Comparison of ENCODE assay signal across 1 cellular context in the genomic region with DNA sequence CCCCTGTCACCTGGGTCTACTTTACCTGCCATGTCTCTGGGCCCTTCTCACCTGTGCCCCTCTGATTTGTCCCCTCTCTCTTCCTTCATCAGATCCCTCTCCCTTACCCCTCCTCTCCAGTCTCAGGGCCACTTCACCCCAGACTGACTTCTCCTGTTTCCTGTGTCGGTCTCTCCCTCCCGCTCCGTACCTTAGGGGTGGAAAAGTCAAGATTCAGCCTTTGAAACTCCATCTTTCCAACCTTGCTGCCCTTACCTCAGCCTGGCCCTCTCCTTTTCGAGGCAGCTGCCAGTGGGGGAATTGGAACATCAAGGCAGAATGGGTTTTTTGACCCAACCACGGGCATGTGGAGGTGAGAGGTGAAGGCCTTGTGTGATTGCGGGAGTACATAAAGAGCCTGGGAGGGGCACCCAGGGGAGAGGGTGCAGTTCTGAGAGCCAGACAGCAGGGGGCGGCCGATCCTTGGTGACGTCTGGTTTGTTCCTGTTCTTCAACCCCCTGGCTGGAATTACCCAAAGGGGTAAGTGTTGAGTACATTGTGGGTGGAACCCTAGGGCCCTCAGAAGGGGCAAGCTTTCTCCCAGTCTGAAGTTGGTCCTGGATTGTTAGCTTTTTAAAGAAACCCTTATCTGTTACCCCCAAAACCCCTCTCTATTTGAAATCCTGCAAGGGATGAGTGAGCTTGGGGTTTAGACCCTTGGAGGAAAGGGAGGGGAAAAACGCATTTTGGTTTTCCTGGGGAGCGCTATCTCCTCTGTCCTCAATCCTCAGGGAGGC.
TF ChIP-seq lines count a peak whose summit lies in the region.

No MANE protein-coding gene starts in this region.

TF ChIP-seq in GM12878, 131 proteins besides CTCF, POLR2A, EP300 and RAD21 (continued from another document):
- TF ChIP-seq, protein P1, sequence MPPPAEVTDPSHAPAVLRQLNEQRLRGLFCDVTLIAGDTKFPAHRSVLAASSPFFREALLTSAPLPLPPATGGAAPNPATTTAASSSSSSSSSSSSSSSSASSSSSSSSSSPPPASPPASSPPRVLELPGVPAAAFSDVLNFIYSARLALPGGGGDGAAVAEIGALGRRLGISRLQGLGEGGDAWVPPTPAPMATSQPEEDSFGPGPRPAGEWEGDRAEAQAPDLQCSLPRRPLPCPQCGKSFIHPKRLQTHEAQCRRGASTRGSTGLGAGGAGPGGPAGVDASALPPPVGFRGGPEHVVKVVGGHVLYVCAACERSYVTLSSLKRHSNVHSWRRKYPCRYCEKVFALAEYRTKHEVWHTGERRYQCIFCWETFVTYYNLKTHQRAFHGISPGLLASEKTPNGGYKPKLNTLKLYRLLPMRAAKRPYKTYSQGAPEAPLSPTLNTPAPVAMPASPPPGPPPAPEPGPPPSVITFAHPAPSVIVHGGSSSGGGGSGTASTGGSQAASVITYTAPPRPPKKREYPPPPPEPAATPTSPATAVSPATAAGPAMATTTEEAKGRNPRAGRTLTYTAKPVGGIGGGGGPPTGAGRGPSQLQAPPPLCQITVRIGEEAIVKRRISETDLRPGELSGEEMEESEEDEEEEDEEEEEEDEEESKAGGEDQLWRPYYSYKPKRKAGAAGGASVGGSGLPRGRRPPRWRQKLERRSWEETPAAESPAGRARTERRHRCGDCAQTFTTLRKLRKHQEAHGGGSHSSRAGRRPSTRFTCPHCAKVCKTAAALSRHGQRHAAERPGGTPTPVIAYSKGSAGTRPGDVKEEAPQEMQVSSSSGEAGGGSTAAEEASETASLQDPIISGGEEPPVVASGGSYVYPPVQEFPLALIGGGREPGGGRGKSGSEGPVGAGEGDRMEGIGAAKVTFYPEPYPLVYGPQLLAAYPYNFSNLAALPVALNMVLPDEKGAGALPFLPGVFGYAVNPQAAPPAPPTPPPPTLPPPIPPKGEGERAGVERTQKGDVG (CRISPR knock-in tag; IDR thresholded peaks at IDR 0.05): no peak
- no peak for TF ChIP-seq ZNF207 (IDR thresholded peaks at IDR 0.05; ENCODE audit: borderline replicate concordance)
- TF ChIP-seq CREB1 (IDR thresholded peaks at IDR 0.05; ENCODE audit: low read depth): peak; percentile 78
- TF ChIP-seq, protein P2, sequence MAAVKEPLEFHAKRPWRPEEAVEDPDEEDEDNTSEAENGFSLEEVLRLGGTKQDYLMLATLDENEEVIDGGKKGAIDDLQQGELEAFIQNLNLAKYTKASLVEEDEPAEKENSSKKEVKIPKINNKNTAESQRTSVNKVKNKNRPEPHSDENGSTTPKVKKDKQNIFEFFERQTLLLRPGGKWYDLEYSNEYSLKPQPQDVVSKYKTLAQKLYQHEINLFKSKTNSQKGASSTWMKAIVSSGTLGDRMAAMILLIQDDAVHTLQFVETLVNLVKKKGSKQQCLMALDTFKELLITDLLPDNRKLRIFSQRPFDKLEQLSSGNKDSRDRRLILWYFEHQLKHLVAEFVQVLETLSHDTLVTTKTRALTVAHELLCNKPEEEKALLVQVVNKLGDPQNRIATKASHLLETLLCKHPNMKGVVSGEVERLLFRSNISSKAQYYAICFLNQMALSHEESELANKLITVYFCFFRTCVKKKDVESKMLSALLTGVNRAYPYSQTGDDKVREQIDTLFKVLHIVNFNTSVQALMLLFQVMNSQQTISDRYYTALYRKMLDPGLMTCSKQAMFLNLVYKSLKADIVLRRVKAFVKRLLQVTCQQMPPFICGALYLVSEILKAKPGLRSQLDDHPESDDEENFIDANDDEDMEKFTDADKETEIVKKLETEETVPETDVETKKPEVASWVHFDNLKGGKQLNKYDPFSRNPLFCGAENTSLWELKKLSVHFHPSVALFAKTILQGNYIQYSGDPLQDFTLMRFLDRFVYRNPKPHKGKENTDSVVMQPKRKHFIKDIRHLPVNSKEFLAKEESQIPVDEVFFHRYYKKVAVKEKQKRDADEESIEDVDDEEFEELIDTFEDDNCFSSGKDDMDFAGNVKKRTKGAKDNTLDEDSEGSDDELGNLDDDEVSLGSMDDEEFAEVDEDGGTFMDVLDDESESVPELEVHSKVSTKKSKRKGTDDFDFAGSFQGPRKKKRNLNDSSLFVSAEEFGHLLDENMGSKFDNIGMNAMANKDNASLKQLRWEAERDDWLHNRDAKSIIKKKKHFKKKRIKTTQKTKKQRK (IDR thresholded peaks at IDR 0.05; ENCODE audit: low read depth, low read length): no peak
- TF ChIP-seq SRF (IDR thresholded peaks at IDR 0.05; ENCODE audit: low read depth in 2 of 2, low read length in 2 of 2): no peak
- TF ChIP-seq RUNX3 (IDR thresholded peaks at IDR 0.05; ENCODE audit: low read length): no peak
- no peak for TF ChIP-seq EZH2 (IDR thresholded peaks at IDR 0.05; ENCODE audit: borderline replicate concordance, control insufficient read depth, low read depth, low read length)
- TF ChIP-seq SPI1 (IDR thresholded peaks at IDR 0.05; ENCODE audit: borderline replicate concordance, insufficient read depth, low read depth, low read length): no peak
- no peak for TF ChIP-seq TCF12 (IDR thresholded peaks at IDR 0.05; ENCODE audit: low read depth, low read length)
- no peak for TF ChIP-seq SUPT20H (IDR thresholded peaks at IDR 0.05; ENCODE audit: borderline replicate concordance, control insufficient read depth, low read depth, low read length)
- no peak for TF ChIP-seq NFYA (IDR thresholded peaks at IDR 0.05; ENCODE audit: borderline replicate concordance, low read depth, low read length)
- TF ChIP-seq CREM (IDR thresholded peaks at IDR 0.05; ENCODE audit: low read depth): peak; percentile 84
- TF ChIP-seq SIX5 (IDR thresholded peaks at IDR 0.05; ENCODE audit: low read depth, low read length, severe bottlenecking): no peak
- no peak for TF ChIP-seq DPF2 (IDR thresholded peaks at IDR 0.05)
- no peak for TF ChIP-seq MTA2 (IDR thresholded peaks at IDR 0.05; ENCODE audit: low read depth)
- TF ChIP-seq ETV6 (conservative IDR thresholded peaks at IDR 0.05 in 1 of 2, IDR thresholded peaks at IDR 0.05 in 1 of 2; ENCODE audit: borderline replicate concordance in 1 of 2, low read depth in 1 of 2): no peak
